13 cellular contexts compared by ENCODE assay signal in genomic region chr3:142117052-142117451, GRCh38. TPM values are rescaled to one million over a fixed set of nuclear protein-coding genes. Genes with fewer than 3 reads are reported as not detected.
DNase-seq lines count a peak whose midpoint lies in the region; ATAC-seq and TF ChIP-seq lines count a peak whose summit lies in the region.
"Had no signal": no experiment of that assay in that cellular context is flagged by ENCODE, and none has a peak within 500 bp of the region (broad histone marks: within the 10 kb centered on the region; RNA-seq: fewer than 3 reads in every experiment).

No MANE protein-coding gene starts in this region.

- intact Hi-C loops in natural killer cell (cut with micrococcal nuclease) (no loop called here), transverse colon (cut with DNase I; ENCODE audit: low total_unique reads) (no loop called here)

- no peaks in the 10 kb centered on the region for H3K36me3 ChIP-seq in transverse colon
- H3K36me3 ChIP-seq: right atrium auricular region had no signal

- no peaks in the 10 kb centered on the region for H3K9me3 ChIP-seq in transverse colon
- H3K9me3 ChIP-seq: right atrium auricular region had no signal

- peaks cover 0 to 18% (median 6%) of the 10 kb centered on the region in 4 donors for H3K4me1 ChIP-seq in transverse colon
- H3K4me1 ChIP-seq: right atrium auricular region had no signal

- H3K27ac ChIP-seq in transverse colon (peak overlapping the region in 2 of 4 donors; percentile 29 to 56), caudate nucleus (ENCODE audit: low read depth, low read length) (no peak overlapping the region)
- H3K27ac ChIP-seq: right atrium auricular region had no signal

- H3K9me3 Mint-ChIP-seq in natural killer cell: no peaks in the 10 kb centered on the region

- H3K27me3 Mint-ChIP-seq in natural killer cell (ENCODE audit: low read depth in 2 of 2): no peaks in the 10 kb centered on the region

- TF ChIP-seq EP300 in transverse colon (IDR thresholded peaks at IDR 0.05; ENCODE audit: low read depth): no peak

- no peaks in the 10 kb centered on the region for H3K27me3 ChIP-seq in transverse colon
- H3K27me3 ChIP-seq: right atrium auricular region had no signal

- no peak for TF ChIP-seq POLR2A in transverse colon (IDR thresholded peaks at IDR 0.05)

- DNase-seq in GF-D8 (lab: John Stamatoyannopoulos, UW) (peak; percentile 40), NCI-H1436 treated with DMSO at 0.1 percent for 48 hours (lab: John Stamatoyannopoulos, UW) (peak; percentile 9), astrocyte of the hippocampus (ENCODE audit: low read depth, low spot score) (peak; percentile 72), natural killer cell (no peak), transverse colon (no peak), caudate nucleus (lab: John Stamatoyannopoulos, UW) (no peak), COR-L47 (lab: John Stamatoyannopoulos, UW) (no peak)
- DNase-seq in activated T-cell treated with anti-CD3 and anti-CD28 coated beads, Interleukin-2, amount 50 U/mL, for 48 hours: no peak
- DNase-seq: activated CD8-positive, alpha-beta memory T cell treated with anti-CD3 and anti-CD28 coated beads, Interleukin-2, amount 50 U/mL, for 48 hours; T-helper 9 cell had no signal

- H3K27ac Mint-ChIP-seq in natural killer cell: peak overlapping the region; percentile 11 to 55

- H3K4me1 Mint-ChIP-seq in natural killer cell: peaks cover 44 to 51% of the 10 kb centered on the region in 2 donors

- TF ChIP-seq CTCF in natural killer cell (IDR thresholded peaks at IDR 0.05) (no peak), transverse colon (IDR thresholded peaks at IDR 0.05) (no peak)

- no peak overlapping the region for H3K4me3 Mint-ChIP-seq in natural killer cell
- H3K4me3 Mint-ChIP-seq: CD14-positive monocyte had no signal

- no peak overlapping the region for H3K4me3 ChIP-seq in transverse colon
- H3K4me3 ChIP-seq: lung, right atrium auricular region had no signal

- WGBS in transverse colon (ENCODE audit: low coverage in 1 of 2), 2 donors: 40 to 70% methylated on average over 1 to 5 of the region's 5 CpGs

- no peak for ATAC-seq in natural killer cell

- no peaks in the 10 kb centered on the region for H3K36me3 Mint-ChIP-seq in natural killer cell
- H3K36me3 Mint-ChIP-seq: CD14-positive monocyte had no signal

- in situ Hi-C loops in transverse colon (cut with MboI; ENCODE audit: low pct_ligation_motif_present in 1 of 4, low pct_unique_long_range_greater_than_20kb in 1 of 4, low sequenced_read_pairs in 3 of 4): no loop called here

RNA-seq across cellular contexts. Expression of gene TFDP2, which starts 32.3 kb away (rescaled TPM):
- 100 to 1,000 TPM; 134 to 154 (median 142) TPM for total RNA-seq in natural killer cell
- total RNA-seq in transverse colon: 10 to 100 TPM; 10.3 to 69.2 (median 41.3) TPM

Comparison
In these comparisons a context has a peak if more than half of its experiments do, and no peak if none do; other contexts are left out.
1. DNase-seq: peak in GF-D8 (single experiment), NCI-H1436 treated with DMSO at 0.1 percent for 48 hours (single experiment) and astrocyte of the hippocampus (single experiment); none in natural killer cell (single experiment), transverse colon (single experiment), caudate nucleus (0 of 61), COR-L47 (single experiment) and activated T-cell treated with anti-CD3 and anti-CD28 coated beads, Interleukin-2, amount 50 U/mL, for 48 hours (0 of 2).